ENCODE assay signal across 11 cellular contexts in the genomic region with DNA sequence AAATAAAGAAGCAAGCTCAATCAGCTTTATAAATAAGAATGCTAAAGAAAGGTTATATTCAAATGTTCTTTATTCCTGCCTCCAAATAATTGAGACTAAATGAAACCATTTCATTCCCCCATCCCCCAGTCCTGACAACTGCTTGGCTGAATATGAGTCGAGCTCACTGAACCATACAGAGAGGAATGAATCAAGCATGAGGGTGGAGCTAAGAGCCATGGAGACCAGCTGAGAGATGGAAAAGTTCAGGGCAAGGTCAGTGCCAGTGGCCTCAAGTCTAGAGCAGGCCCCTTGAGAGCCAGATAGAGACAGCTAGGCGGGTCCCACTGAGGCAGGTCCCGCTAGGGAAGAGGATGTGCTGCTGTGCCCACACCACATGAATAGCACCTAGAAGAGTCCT.
DNase-seq lines count a peak whose midpoint lies in the region; ATAC-seq, FAIRE-seq and TF ChIP-seq lines count a peak whose summit lies in the region.
"Had no signal": no experiment of that assay in that cellular context is flagged by ENCODE, and none has a peak within 500 bp of the region (broad histone marks: within the 10 kb centered on the region; RNA-seq: fewer than 3 reads in every experiment).

No MANE protein-coding gene starts in this region.

- no peak for FAIRE-seq in astrocyte (lab: Jason Lieb, UNC)

- peaks cover 24% of the 10 kb centered on the region for H3K4me1 Mint-ChIP-seq in astrocyte (ENCODE audit: low read depth, unreplicated experiment)
- no peaks in the 10 kb centered on the region for H3K4me1 Mint-ChIP-seq in activated CD4-positive, alpha-beta memory T cell treated with anti-CD3 and anti-CD28 coated beads, Interleukin-2, amount 10 ng/mL, durations not matched to agents 7 days and 5 days
- H3K4me1 Mint-ChIP-seq: immature natural killer cell had no signal

- H3K27ac Mint-ChIP-seq in astrocyte (ENCODE audit: unreplicated experiment), result no peak overlapping the region
- no peak overlapping the region for H3K27ac Mint-ChIP-seq in activated CD4-positive, alpha-beta memory T cell treated with anti-CD3 and anti-CD28 coated beads, Interleukin-2, amount 10 ng/mL, durations not matched to agents 7 days and 5 days
- H3K27ac Mint-ChIP-seq: immature natural killer cell had no signal

- H3K4me2 ChIP-seq in astrocyte (ENCODE audit: low read length), result peak overlapping the region; percentile 36

- H3K36me3 ChIP-seq in astrocyte (ENCODE audit: insufficient read depth, low read length) (no peaks in the 10 kb centered on the region), left lung (no peaks in the 10 kb centered on the region)

- DNase-seq in COLO668 (lab: John Stamatoyannopoulos, UW; ENCODE audit: unreplicated experiment) (peak; percentile 4), astrocyte (ENCODE audit: low read depth) (peak; percentile 63), left lung (no peak), GM10248 (ENCODE audit: extremely low spot score) (no peak)
- DNase-seq in activated CD4-positive, alpha-beta memory T cell treated with anti-CD3 and anti-CD28 coated beads, Interleukin-2, amount 10 ng/mL, durations not matched to agents 7 days and 5 days, result no peak
- DNase-seq: activated T-cell treated with anti-CD3 and anti-CD28 coated beads for 4 hours, immature natural killer cell, NCI-H1436 had no signal

- intact Hi-C loops in left lung (cut with DNase I), result no loop called here

- peak; percentile 65 for ATAC-seq in HG02884 (IDR thresholded peaks at IDR 0.05; ENCODE audit: unreplicated experiment)
- peak; percentile 44 for ATAC-seq in left lung
- ATAC-seq in GM18861 (IDR thresholded peaks at IDR 0.05; ENCODE audit: unreplicated experiment), result no peak
- no peak for ATAC-seq in GM19395 (IDR thresholded peaks at IDR 0.05; ENCODE audit: unreplicated experiment)

- H3K9me3 ChIP-seq in astrocyte (ENCODE audit: insufficient read depth, low read depth, low read length) (no peaks in the 10 kb centered on the region), left lung (no peaks in the 10 kb centered on the region)

- no peaks in the 10 kb centered on the region for H3K79me2 ChIP-seq in astrocyte (ENCODE audit: insufficient read depth, low read length)

- CTCF ChIA-PET in activated CD4-positive, alpha-beta memory T cell treated with anti-CD3 and anti-CD28 coated beads, Interleukin-2, amount 10 ng/mL, durations not matched to agents 7 days and 5 days (lab: Charles Lee), result interaction anchor here (0.6 kb wide), 1 partner anchor 1304 kb away, joined by 3 read pairs; no protein-coding TSS in a partner anchor
- CTCF ChIA-PET in GM10248 (lab: Yijun Ruan, JAX), result interaction anchor here (0.9 to 1.9 kb wide), 5 partner anchors 8 to 197 kb away, joined by 3 to 6 read pairs (median 4); no protein-coding TSS in a partner anchor

- POLR2A ChIA-PET in activated CD4-positive, alpha-beta memory T cell treated with anti-CD3 and anti-CD28 coated beads, Interleukin-2, amount 10 ng/mL, durations not matched to agents 7 days and 5 days (lab: Charles Lee), result no interaction called here
- POLR2A ChIA-PET in GM10248 (lab: Yijun Ruan, JAX), result no interaction called here

- H3K27me3 ChIP-seq in astrocyte (ENCODE audit: insufficient read depth, low read length), result no peaks in the 10 kb centered on the region
- no peaks in the 10 kb centered on the region for H3K27me3 ChIP-seq in left lung

- H3K4me1 ChIP-seq in astrocyte (ENCODE audit: insufficient read depth, low read length) (peaks cover 21% of the 10 kb centered on the region), left lung (no peaks in the 10 kb centered on the region)

- peak overlapping the region; percentile 67 for H2AFZ ChIP-seq in astrocyte (ENCODE audit: low read depth, low read length)

- H3K9ac ChIP-seq in astrocyte (ENCODE audit: low read length), result no peak overlapping the region

- peaks cover 5% of the 10 kb centered on the region for H3K27me3 Mint-ChIP-seq in astrocyte (ENCODE audit: low read depth, unreplicated experiment)
- no peaks in the 10 kb centered on the region for H3K27me3 Mint-ChIP-seq in activated CD4-positive, alpha-beta memory T cell treated with anti-CD3 and anti-CD28 coated beads, Interleukin-2, amount 10 ng/mL, durations not matched to agents 7 days and 5 days

- TF ChIP-seq CTCF in astrocyte (IDR thresholded peaks at IDR 0.05; ENCODE audit: insufficient read depth, low read depth, low read length) (no peak), left lung (IDR thresholded peaks at IDR 0.05) (no peak), GM10248 (IDR thresholded peaks at IDR 0.05; ENCODE audit: control extremely low read depth, extremely low read depth, low read depth, missing control alignments) (no peak)

- H3K27ac ChIP-seq in astrocyte (ENCODE audit: low read depth, low read length), result no peak overlapping the region
- no peak overlapping the region for H3K27ac ChIP-seq in left lung

- H3K4me3 ChIP-seq in astrocyte (ENCODE audit: insufficient read depth, low read depth, low read length) (no peak overlapping the region), left lung (no peak overlapping the region)

- no peak overlapping the region for H3K4me3 Mint-ChIP-seq in astrocyte (ENCODE audit: unreplicated experiment)
- no peak overlapping the region for H3K4me3 Mint-ChIP-seq in activated CD4-positive, alpha-beta memory T cell treated with anti-CD3 and anti-CD28 coated beads, Interleukin-2, amount 10 ng/mL, durations not matched to agents 7 days and 5 days
- H3K4me3 Mint-ChIP-seq: immature natural killer cell had no signal

- no peaks in the 10 kb centered on the region for H3K9me3 Mint-ChIP-seq in astrocyte (ENCODE audit: unreplicated experiment)
- no peaks in the 10 kb centered on the region for H3K9me3 Mint-ChIP-seq in activated CD4-positive, alpha-beta memory T cell treated with anti-CD3 and anti-CD28 coated beads, Interleukin-2, amount 10 ng/mL, durations not matched to agents 7 days and 5 days
- H3K9me3 Mint-ChIP-seq: immature natural killer cell had no signal

- H3K36me3 Mint-ChIP-seq in astrocyte (ENCODE audit: low read depth, unreplicated experiment), result no peaks in the 10 kb centered on the region
- no peaks in the 10 kb centered on the region for H3K36me3 Mint-ChIP-seq in activated CD4-positive, alpha-beta memory T cell treated with anti-CD3 and anti-CD28 coated beads, Interleukin-2, amount 10 ng/mL, durations not matched to agents 7 days and 5 days (ENCODE audit: low read depth)
- H3K36me3 Mint-ChIP-seq: immature natural killer cell had no signal

- H4K20me1 ChIP-seq in astrocyte (ENCODE audit: insufficient read depth, low read length), result no peaks in the 10 kb centered on the region

Comparison
In these comparisons a context has a peak if more than half of its experiments do, and no peak if none do; other contexts are left out.
1. DNase-seq: peak in COLO668 (single experiment) and astrocyte (single experiment); none in left lung (0 of 2), activated CD4-positive, alpha-beta memory T cell treated with anti-CD3 and anti-CD28 coated beads, Interleukin-2, amount 10 ng/mL, durations not matched to agents 7 days and 5 days (single experiment) and GM10248 (single experiment).
2. ATAC-seq: peak in HG02884 (single experiment) and left lung (single experiment); none in GM18861 (single experiment) and GM19395 (single experiment).